ENCODE assay signal across 8 cellular contexts in genomic region chr2:134917958-134918517, GRCh38. TPM values are rescaled to one million over a fixed set of nuclear protein-coding genes. Genes with fewer than 3 reads are reported as not detected.
DNase-seq lines count a peak whose midpoint lies in the region; ATAC-seq, FAIRE-seq and TF ChIP-seq lines count a peak whose summit lies in the region.

No MANE protein-coding gene starts in this region.

- WGBS in HepG2 (ENCODE audit: low lambda C conversion rate) = 2% methylated on average over 37 of the region's 37 CpGs

- H3K9ac ChIP-seq in HepG2 (ENCODE audit: insufficient read depth, low read depth, low read length) = peak overlapping the region; percentile 99

- FAIRE-seq in TTC549 (lab: Jason Lieb, UNC) = peak; percentile 91
- FAIRE-seq in HepG2 (lab: Jason Lieb, UNC) = no peak

- no peak; a peak in 1 of 4 replicates for TF ChIP-seq EP300 in HepG2 (IDR thresholded peaks at IDR 0.05; ENCODE audit: low read depth in 2 of 2, low read length in 2 of 2)
- no peak for TF ChIP-seq EP300 in HepG2 (CRISPR knock-in tag; IDR thresholded peaks at IDR 0.05; ENCODE audit: borderline replicate concordance)

- TF ChIP-seq CTCF in cardiac fibroblast (IDR thresholded peaks at IDR 0.05; ENCODE audit: low read depth, low read length) (peak; percentile 37), HepG2 (CRISPR knock-in tag; IDR thresholded peaks at IDR 0.05) (peak; percentile 60)

- CTCF ChIA-PET in HepG2 (lab: Yijun Ruan, JAX; ENCODE audit: low intra/inter-chr PET ratio, low total read pairs) = no interaction called here

- peaks cover 54% of the 10 kb centered on the region for H3K36me3 Mint-ChIP-seq in stimulated activated effector memory CD8-positive, alpha-beta T cell treated with anti-CD3 and anti-CD28 coated beads, Interleukin-12 subunit alpha, Interleukin-12 subunit beta, amount 100 ng/mL, for 72 hours

- DNase-seq in NCI-H128 (lab: John Stamatoyannopoulos, UW; ENCODE audit: unreplicated experiment) (peak; percentile 74), cardiac fibroblast (ENCODE audit: low read depth in 2 of 2) (no peak), HepG2 (ENCODE audit: low spot score) (no peak), A172 (ENCODE audit: low spot score) (no peak)
- DNase-seq in stimulated activated effector memory CD8-positive, alpha-beta T cell treated with anti-CD3 and anti-CD28 coated beads, Interleukin-12 subunit alpha, Interleukin-12 subunit beta, amount 100 ng/mL, for 72 hours (ENCODE audit: low spot score in 2 of 2) = peak; percentile 70 to 93

- ATAC-seq in GM18502 (IDR thresholded peaks at IDR 0.05; ENCODE audit: poor library complexity, unreplicated experiment) (peak; percentile 80), HG02678 (IDR thresholded peaks at IDR 0.05; ENCODE audit: unreplicated experiment) (peak; percentile 70), HepG2 (peak; percentile 90)
- ATAC-seq in stimulated activated effector memory CD8-positive, alpha-beta T cell treated with anti-CD3 and anti-CD28 coated beads, Interleukin-12 subunit alpha, Interleukin-12 subunit beta, amount 100 ng/mL, for 72 hours = peak; percentile 81

- H3K36me3 ChIP-seq in HepG2 (replicated peaks in 1 of 2; ENCODE audit: control insufficient read depth in 1 of 2, insufficient read depth in 2 of 2, low read length in 2 of 2) = no peaks in the 10 kb centered on the region; a peak in 1 of 5 replicates

- H3K27ac ChIP-seq in HepG2 (ENCODE audit: extremely low read length, insufficient read depth, low read length) = peak overlapping the region; percentile 99

- H3K4me2 ChIP-seq in HepG2 (ENCODE audit: low read depth, low read length) = peak overlapping the region; percentile 87

- peak; percentile 86 to 95 for TF ChIP-seq POLR2A in HepG2 (IDR thresholded peaks at IDR 0.05; ENCODE audit: insufficient read depth in 1 of 2, low read depth in 2 of 2, low read length in 2 of 2)

- H3K4me1 ChIP-seq in HepG2 (ENCODE audit: insufficient read depth, low read length) = peaks cover 36% of the 10 kb centered on the region

- no peaks in the 10 kb centered on the region for H3K9me3 ChIP-seq in HepG2 (ENCODE audit: low read length)

- no peaks in the 10 kb centered on the region; a peak in 1 of 5 replicates for H3K27me3 ChIP-seq in HepG2 (ENCODE audit: control insufficient read depth in 1 of 2, insufficient read depth in 2 of 2, low read length in 2 of 2)

- intact Hi-C loops in HepG2 (cut with micrococcal nuclease; ENCODE audit: unreplicated experiment) = loop anchor here (5.0 to 10.0 kb wide), 4 partner anchors 137 to 803 kb away; partner anchors contain the start of genes R3HDM1, RAB3GAP1 and ZRANB3

- peaks cover 25% of the 10 kb centered on the region for H3K4me1 Mint-ChIP-seq in stimulated activated effector memory CD8-positive, alpha-beta T cell treated with anti-CD3 and anti-CD28 coated beads, Interleukin-12 subunit alpha, Interleukin-12 subunit beta, amount 100 ng/mL, for 72 hours

- in situ Hi-C loops in HepG2 (cut with HindIII; ENCODE audit: extremely low pct_ligation_motif_present, low pct_unique_long_range_greater_than_20kb) = no loop called here

- POLR2A ChIA-PET in HepG2 (lab: Yijun Ruan, JAX) = interaction anchor here (1.0 to 2.7 kb wide), 9 partner anchors 9 to 1067 kb away, joined by 3 to 15 read pairs (median 6); partner anchors contain the start of genes DARS1, R3HDM1, RAB3GAP1 and ZRANB3

- peak overlapping the region; percentile 100 for H3K27ac Mint-ChIP-seq in stimulated activated effector memory CD8-positive, alpha-beta T cell treated with anti-CD3 and anti-CD28 coated beads, Interleukin-12 subunit alpha, Interleukin-12 subunit beta, amount 100 ng/mL, for 72 hours

- peak overlapping the region; percentile 98 for H3K4me3 Mint-ChIP-seq in stimulated activated effector memory CD8-positive, alpha-beta T cell treated with anti-CD3 and anti-CD28 coated beads, Interleukin-12 subunit alpha, Interleukin-12 subunit beta, amount 100 ng/mL, for 72 hours

- H3K4me3 ChIP-seq in cardiac fibroblast (replicated peaks in 1 of 2; ENCODE audit: low read depth in 2 of 2, low read length in 2 of 2) (peak overlapping the region; percentile 82 to 93), HepG2 (replicated peaks in 1 of 3; ENCODE audit: insufficient read depth in 1 of 3, low read depth in 2 of 3, low read length in 3 of 3) (peak overlapping the region; percentile 77 to 100 (median 94))

- H2AFZ ChIP-seq in HepG2 (ENCODE audit: low read length) = peak overlapping the region; percentile 31

- H3K9me3 Mint-ChIP-seq in stimulated activated effector memory CD8-positive, alpha-beta T cell treated with anti-CD3 and anti-CD28 coated beads, Interleukin-12 subunit alpha, Interleukin-12 subunit beta, amount 100 ng/mL, for 72 hours = no peaks in the 10 kb centered on the region

- peaks cover 46% of the 10 kb centered on the region for H3K79me2 ChIP-seq in HepG2 (ENCODE audit: insufficient read depth, low read length)

- peak; percentile 59 for TF ChIP-seq RAD21 in HepG2 (CRISPR knock-in tag; IDR thresholded peaks at IDR 0.05)

- peaks cover 36% of the 10 kb centered on the region for H4K20me1 ChIP-seq in HepG2 (ENCODE audit: insufficient read depth, low read length)

- BruUV-seq in HepG2 (replicated peaks; lab: Mats Ljungman, UMichigan) = TSS peak; percentile 91

TF ChIP-seq in HepG2, 621 proteins besides CTCF, POLR2A, EP300 and RAD21 (continues in another document):
- TF ChIP-seq PHF5A (CRISPR knock-in tag; IDR thresholded peaks at IDR 0.05; ENCODE audit: low read depth, unreplicated experiment) (no peak), HOXA7 (CRISPR knock-in tag; IDR thresholded peaks at IDR 0.05) (no peak), MXI1 (IDR thresholded peaks at IDR 0.05; ENCODE audit: borderline replicate concordance, low read depth, low read length) (0 out of 3 replicates have a peak, but pooled peaks have one; percentile 68), TCF12 (IDR thresholded peaks at IDR 0.05) (no peak), TCF12 (CRISPR knock-in tag; IDR thresholded peaks at IDR 0.05) (0 out of 2 replicates have a peak, but pooled peaks have one; percentile 44)
- TF ChIP-seq, protein P1, sequence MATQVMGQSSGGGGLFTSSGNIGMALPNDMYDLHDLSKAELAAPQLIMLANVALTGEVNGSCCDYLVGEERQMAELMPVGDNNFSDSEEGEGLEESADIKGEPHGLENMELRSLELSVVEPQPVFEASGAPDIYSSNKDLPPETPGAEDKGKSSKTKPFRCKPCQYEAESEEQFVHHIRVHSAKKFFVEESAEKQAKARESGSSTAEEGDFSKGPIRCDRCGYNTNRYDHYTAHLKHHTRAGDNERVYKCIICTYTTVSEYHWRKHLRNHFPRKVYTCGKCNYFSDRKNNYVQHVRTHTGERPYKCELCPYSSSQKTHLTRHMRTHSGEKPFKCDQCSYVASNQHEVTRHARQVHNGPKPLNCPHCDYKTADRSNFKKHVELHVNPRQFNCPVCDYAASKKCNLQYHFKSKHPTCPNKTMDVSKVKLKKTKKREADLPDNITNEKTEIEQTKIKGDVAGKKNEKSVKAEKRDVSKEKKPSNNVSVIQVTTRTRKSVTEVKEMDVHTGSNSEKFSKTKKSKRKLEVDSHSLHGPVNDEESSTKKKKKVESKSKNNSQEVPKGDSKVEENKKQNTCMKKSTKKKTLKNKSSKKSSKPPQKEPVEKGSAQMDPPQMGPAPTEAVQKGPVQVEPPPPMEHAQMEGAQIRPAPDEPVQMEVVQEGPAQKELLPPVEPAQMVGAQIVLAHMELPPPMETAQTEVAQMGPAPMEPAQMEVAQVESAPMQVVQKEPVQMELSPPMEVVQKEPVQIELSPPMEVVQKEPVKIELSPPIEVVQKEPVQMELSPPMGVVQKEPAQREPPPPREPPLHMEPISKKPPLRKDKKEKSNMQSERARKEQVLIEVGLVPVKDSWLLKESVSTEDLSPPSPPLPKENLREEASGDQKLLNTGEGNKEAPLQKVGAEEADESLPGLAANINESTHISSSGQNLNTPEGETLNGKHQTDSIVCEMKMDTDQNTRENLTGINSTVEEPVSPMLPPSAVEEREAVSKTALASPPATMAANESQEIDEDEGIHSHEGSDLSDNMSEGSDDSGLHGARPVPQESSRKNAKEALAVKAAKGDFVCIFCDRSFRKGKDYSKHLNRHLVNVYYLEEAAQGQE (IDR thresholded peaks at IDR 0.05; ENCODE audit: borderline replicate concordance in 1 of 2, low read depth in 1 of 2, low read length in 2 of 2) = peak in 1 of 2 experiments; percentile 70; a peak in 2 of 4 replicates

RNA-seq across cellular contexts. Expression of gene CCNT2, which starts 0.6 kb away (rescaled TPM):
- 31.2 and 34.4 TPM in 2 replicates for total RNA-seq in HepG2 (2016; rRNA removed; fragmentation: Illumina TruSeq; extraction: Trizol)
- 11.1 and 11.5 TPM in 2 replicates for total RNA-seq in HepG2 (2016; cell fraction: cytosol; rRNA removed; fragmentation: Illumina TruSeq; extraction: Trizol; ENCODE audit: low read depth)
- 30.1 and 32.4 TPM in 2 replicates for total RNA-seq in HepG2 (2016; cell fraction: insoluble cytoplasmic fraction; rRNA removed; fragmentation: Illumina TruSeq; extraction: Trizol)
- 9.5 and 11.8 TPM in 2 replicates for total RNA-seq in HepG2 (2016; cell fraction: membrane; rRNA removed; fragmentation: Illumina TruSeq; extraction: Trizol)
- 89.2 and 92.5 TPM in 2 replicates for total RNA-seq in HepG2 (2016; cell fraction: nucleus; rRNA removed; fragmentation: Illumina TruSeq; extraction: Trizol)
- polyA plus RNA-seq in HepG2 (2011; rRNA removed) = 20.5 and 22.1 TPM in 2 replicates
- polyA plus RNA-seq in HepG2 (2011; cell fraction: cytosol; rRNA removed) = 7.2 and 8.5 TPM in 2 replicates
- 44.4 and 46.0 TPM in 2 replicates for polyA plus RNA-seq in HepG2 (2011; cell fraction: nucleus; rRNA removed)
- polyA plus RNA-seq in HepG2 (2012) = 19.5 and 23.0 TPM in 2 replicates
- polyA plus RNA-seq in HepG2 (2016; cell fraction: cytosol; fragmentation: Illumina TruSeq; extraction: Trizol; ENCODE audit: low read depth) = 0.57 and 0.70 TPM in 2 replicates
- 19.6 and 20.9 TPM in 2 replicates for polyA plus RNA-seq in HepG2 (2016; cell fraction: insoluble cytoplasmic fraction; fragmentation: Illumina TruSeq; extraction: Trizol; ENCODE audit: low read depth)
- 2.3 and 2.4 TPM in 2 replicates for polyA plus RNA-seq in HepG2 (2016; cell fraction: membrane; fragmentation: Illumina TruSeq; extraction: Trizol; ENCODE audit: low read depth)
- polyA plus RNA-seq in HepG2 (2016; cell fraction: nucleus; fragmentation: Illumina TruSeq; extraction: Trizol; ENCODE audit: insufficient read depth, low read depth) = 96.7 and 102 TPM in 2 replicates
- polyA minus RNA-seq in HepG2 (2011; rRNA and poly(A)+ RNA removed; ENCODE audit: low replicate concordance) = 16.2 and 33.3 TPM in 2 replicates
- 23.0 and 26.5 TPM in 2 replicates for polyA minus RNA-seq in HepG2 (2011; cell fraction: cytosol; rRNA and poly(A)+ RNA removed)
- 175 and 178 TPM in 2 replicates for polyA minus RNA-seq in HepG2 (2011; cell fraction: nucleus; rRNA and poly(A)+ RNA removed)
- 16.3 and 22.8 TPM in 2 replicates for total RNA-seq in A172 (2014; rRNA removed; shearing (Covaris generic))

Comparison
In these comparisons a context has a peak if more than half of its experiments do, and no peak if none do; other contexts are left out.
1. DNase-seq: peak in NCI-H128 (single experiment) and stimulated activated effector memory CD8-positive, alpha-beta T cell treated with anti-CD3 and anti-CD28 coated beads, Interleukin-12 subunit alpha, Interleukin-12 subunit beta, amount 100 ng/mL, for 72 hours (2 of 2); none in cardiac fibroblast (0 of 2), HepG2 (single experiment) and A172 (single experiment).
2. Peak in every context shown above with its lines, with median percentiles within 50 percentile points of each other: ATAC-seq.